ENCODE assay signal across 1 cellular context in the genomic region with DNA sequence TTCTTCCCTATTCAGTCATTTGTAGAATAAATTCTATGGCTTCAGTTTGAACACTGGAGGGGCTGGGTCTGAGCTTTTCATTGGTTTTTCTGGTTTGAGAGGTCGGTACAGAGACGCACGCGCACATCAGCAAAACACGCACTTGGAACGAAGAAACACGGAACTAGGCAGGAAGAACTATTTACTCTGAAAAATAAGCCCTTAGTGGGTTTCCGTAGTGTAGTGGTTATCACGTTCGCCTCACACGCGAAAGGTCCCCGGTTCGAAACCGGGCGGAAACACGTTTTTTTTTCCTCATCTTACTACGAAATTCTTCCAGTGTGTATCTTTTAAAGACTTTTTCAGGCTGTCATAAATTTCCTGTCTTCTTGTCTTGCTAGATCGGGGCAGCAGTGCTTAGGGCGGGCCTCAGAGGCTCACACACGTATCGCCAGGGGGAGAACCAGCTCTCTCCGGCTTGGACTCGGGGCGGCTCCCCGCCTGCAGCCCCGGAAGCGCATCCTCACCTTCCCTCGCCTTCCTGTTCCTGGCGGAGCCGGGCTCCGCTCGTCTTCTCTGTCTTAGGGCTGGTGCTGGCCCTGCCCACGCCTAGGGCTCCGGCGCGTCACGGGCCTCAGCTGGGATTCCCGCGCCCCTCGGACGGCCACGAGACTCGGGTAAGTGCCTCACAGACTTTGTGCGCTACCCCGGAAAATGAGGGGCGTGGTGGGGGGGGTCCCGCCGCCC.
A peak's percentile ranks its signal among the peaks of the same experiment; 100 is the strongest.
TF ChIP-seq lines count a peak whose summit lies in the region.

A gene (plus strand): TSS at position 521 of the 726 bp plus-strand sequence. CDS start 6,841 bp downstream, outside the sequence.

TF ChIP-seq in GM12878, 131 proteins besides CTCF, POLR2A, EP300 and RAD21 (continued from another document and continues in another):
- TF ChIP-seq, protein P1, sequence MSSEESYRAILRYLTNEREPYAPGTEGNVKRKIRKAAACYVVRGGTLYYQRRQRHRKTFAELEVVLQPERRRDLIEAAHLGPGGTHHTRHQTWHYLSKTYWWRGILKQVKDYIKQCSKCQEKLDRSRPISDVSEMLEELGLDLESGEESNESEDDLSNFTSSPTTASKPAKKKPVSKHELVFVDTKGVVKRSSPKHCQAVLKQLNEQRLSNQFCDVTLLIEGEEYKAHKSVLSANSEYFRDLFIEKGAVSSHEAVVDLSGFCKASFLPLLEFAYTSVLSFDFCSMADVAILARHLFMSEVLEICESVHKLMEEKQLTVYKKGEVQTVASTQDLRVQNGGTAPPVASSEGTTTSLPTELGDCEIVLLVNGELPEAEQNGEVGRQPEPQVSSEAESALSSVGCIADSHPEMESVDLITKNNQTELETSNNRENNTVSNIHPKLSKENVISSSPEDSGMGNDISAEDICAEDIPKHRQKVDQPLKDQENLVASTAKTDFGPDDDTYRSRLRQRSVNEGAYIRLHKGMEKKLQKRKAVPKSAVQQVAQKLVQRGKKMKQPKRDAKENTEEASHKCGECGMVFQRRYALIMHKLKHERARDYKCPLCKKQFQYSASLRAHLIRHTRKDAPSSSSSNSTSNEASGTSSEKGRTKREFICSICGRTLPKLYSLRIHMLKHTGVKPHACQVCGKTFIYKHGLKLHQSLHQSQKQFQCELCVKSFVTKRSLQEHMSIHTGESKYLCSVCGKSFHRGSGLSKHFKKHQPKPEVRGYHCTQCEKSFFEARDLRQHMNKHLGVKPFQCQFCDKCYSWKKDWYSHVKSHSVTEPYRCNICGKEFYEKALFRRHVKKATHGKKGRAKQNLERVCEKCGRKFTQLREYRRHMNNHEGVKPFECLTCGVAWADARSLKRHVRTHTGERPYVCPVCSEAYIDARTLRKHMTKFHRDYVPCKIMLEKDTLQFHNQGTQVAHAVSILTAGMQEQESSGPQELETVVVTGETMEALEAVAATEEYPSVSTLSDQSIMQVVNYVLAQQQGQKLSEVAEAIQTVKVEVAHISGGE (CRISPR knock-in tag; IDR thresholded peaks at IDR 0.05): no peak
- TF ChIP-seq PML (IDR thresholded peaks at IDR 0.05; ENCODE audit: low read length) (peak; percentile 67; the same call in 1 of the 2 replicates), SIN3A (IDR thresholded peaks at IDR 0.05; ENCODE audit: low read depth, low read length) (no peak; the same call in 1 of the 2 replicates), HDAC6 (IDR thresholded peaks at IDR 0.05; ENCODE audit: unreplicated experiment) (no peak), ZSCAN29 (IDR thresholded peaks at IDR 0.05) (peak; percentile 94), STAT3 (IDR thresholded peaks at IDR 0.05; ENCODE audit: low read depth, low read length) (peak; percentile 74; the same call in 1 of the 2 replicates), ZNF384 (IDR thresholded peaks at IDR 0.05; ENCODE audit: borderline replicate concordance, low read depth, low read length) (peak; percentile 68; the same call in 1 of the 2 replicates), SP1 (IDR thresholded peaks at IDR 0.05; ENCODE audit: low read depth, low read length) (no peak), CHD1 (IDR thresholded peaks at IDR 0.05; ENCODE audit: low read depth, low read length) (no peak), ASH2L (IDR thresholded peaks at IDR 0.05; ENCODE audit: borderline replicate concordance, low read depth) (0 out of 2 replicates have a peak, but pooled peaks have one; percentile 51), IRF4 (IDR thresholded peaks at IDR 0.05; ENCODE audit: low read depth, low read length) (no peak), SREBF2 (IDR thresholded peaks at IDR 0.05; ENCODE audit: low read length) (peak; percentile 93), CEBPB (IDR thresholded peaks at IDR 0.05; ENCODE audit: borderline replicate concordance in 1 of 2, low read depth in 2 of 2, low read length in 2 of 2) (no peak), SMAD1 (IDR thresholded peaks at IDR 0.05; ENCODE audit: low read depth, partially characterized antibody) (no peak), HCFC1 (IDR thresholded peaks at IDR 0.05; ENCODE audit: low read length) (0 out of 2 replicates have a peak, but pooled peaks have one; percentile 29), HDGF (IDR thresholded peaks at IDR 0.05) (no peak), NFIC (IDR thresholded peaks at IDR 0.05; ENCODE audit: low read depth, low read length) (peak; percentile 53; the same call in 1 of the 2 replicates), ZNF274 (IDR thresholded peaks at IDR 0.05; ENCODE audit: insufficient read depth, insufficient read length) (no peak), ZZZ3 (IDR thresholded peaks at IDR 0.05; ENCODE audit: control insufficient read depth, insufficient read length, low read depth) (no peak), CREM (IDR thresholded peaks at IDR 0.05; ENCODE audit: low read depth) (peak; percentile 59), EGR1 (IDR thresholded peaks at IDR 0.05; ENCODE audit: borderline replicate concordance in 1 of 2, low read depth in 2 of 2, low read length in 2 of 2) (peak in 1 of 2 experiments; percentile 76; a peak in 2 of 3 replicates), KDM1A (IDR thresholded peaks at IDR 0.05; ENCODE audit: borderline replicate concordance) (no peak), POU2F2 (IDR thresholded peaks at IDR 0.05; ENCODE audit: borderline replicate concordance, low read depth, low read length) (peak; percentile 21; the same call in 1 of the 3 replicates), RCOR1 (conservative IDR thresholded peaks at IDR 0.05; ENCODE audit: low read depth, low read length) (0 out of 2 replicates have a peak, but pooled peaks have one; percentile 54), POLR2AphosphoS2 (IDR thresholded peaks at IDR 0.05; ENCODE audit: low read depth, low read length) (peak; percentile 18; the same call in 1 of the 2 replicates), EZH2 (IDR thresholded peaks at IDR 0.05; ENCODE audit: borderline replicate concordance, control insufficient read depth, low read depth, low read length) (no peak), HDAC2 (IDR thresholded peaks at IDR 0.05) (no peak), SRF (IDR thresholded peaks at IDR 0.05; ENCODE audit: low read depth in 2 of 2, low read length in 2 of 2) (no peak), CBFB (IDR thresholded peaks at IDR 0.05; ENCODE audit: low read depth) (peak; percentile 73; the same call in 1 of the 2 replicates), ZNF217 (IDR thresholded peaks at IDR 0.05) (no peak), BACH1 (IDR thresholded peaks at IDR 0.05; ENCODE audit: borderline replicate concordance) (no peak)
- TF ChIP-seq, protein P2, sequence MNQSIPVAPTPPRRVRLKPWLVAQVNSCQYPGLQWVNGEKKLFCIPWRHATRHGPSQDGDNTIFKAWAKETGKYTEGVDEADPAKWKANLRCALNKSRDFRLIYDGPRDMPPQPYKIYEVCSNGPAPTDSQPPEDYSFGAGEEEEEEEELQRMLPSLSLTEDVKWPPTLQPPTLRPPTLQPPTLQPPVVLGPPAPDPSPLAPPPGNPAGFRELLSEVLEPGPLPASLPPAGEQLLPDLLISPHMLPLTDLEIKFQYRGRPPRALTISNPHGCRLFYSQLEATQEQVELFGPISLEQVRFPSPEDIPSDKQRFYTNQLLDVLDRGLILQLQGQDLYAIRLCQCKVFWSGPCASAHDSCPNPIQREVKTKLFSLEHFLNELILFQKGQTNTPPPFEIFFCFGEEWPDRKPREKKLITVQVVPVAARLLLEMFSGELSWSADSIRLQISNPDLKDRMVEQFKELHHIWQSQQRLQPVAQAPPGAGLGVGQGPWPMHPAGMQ (IDR thresholded peaks at IDR 0.05; ENCODE audit: borderline replicate concordance): no peak
- TF ChIP-seq, protein P3, sequence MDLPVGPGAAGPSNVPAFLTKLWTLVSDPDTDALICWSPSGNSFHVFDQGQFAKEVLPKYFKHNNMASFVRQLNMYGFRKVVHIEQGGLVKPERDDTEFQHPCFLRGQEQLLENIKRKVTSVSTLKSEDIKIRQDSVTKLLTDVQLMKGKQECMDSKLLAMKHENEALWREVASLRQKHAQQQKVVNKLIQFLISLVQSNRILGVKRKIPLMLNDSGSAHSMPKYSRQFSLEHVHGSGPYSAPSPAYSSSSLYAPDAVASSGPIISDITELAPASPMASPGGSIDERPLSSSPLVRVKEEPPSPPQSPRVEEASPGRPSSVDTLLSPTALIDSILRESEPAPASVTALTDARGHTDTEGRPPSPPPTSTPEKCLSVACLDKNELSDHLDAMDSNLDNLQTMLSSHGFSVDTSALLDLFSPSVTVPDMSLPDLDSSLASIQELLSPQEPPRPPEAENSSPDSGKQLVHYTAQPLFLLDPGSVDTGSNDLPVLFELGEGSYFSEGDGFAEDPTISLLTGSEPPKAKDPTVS (IDR thresholded peaks at IDR 0.05; ENCODE audit: low read depth, low read length): no peak
- TF ChIP-seq, protein P4, sequence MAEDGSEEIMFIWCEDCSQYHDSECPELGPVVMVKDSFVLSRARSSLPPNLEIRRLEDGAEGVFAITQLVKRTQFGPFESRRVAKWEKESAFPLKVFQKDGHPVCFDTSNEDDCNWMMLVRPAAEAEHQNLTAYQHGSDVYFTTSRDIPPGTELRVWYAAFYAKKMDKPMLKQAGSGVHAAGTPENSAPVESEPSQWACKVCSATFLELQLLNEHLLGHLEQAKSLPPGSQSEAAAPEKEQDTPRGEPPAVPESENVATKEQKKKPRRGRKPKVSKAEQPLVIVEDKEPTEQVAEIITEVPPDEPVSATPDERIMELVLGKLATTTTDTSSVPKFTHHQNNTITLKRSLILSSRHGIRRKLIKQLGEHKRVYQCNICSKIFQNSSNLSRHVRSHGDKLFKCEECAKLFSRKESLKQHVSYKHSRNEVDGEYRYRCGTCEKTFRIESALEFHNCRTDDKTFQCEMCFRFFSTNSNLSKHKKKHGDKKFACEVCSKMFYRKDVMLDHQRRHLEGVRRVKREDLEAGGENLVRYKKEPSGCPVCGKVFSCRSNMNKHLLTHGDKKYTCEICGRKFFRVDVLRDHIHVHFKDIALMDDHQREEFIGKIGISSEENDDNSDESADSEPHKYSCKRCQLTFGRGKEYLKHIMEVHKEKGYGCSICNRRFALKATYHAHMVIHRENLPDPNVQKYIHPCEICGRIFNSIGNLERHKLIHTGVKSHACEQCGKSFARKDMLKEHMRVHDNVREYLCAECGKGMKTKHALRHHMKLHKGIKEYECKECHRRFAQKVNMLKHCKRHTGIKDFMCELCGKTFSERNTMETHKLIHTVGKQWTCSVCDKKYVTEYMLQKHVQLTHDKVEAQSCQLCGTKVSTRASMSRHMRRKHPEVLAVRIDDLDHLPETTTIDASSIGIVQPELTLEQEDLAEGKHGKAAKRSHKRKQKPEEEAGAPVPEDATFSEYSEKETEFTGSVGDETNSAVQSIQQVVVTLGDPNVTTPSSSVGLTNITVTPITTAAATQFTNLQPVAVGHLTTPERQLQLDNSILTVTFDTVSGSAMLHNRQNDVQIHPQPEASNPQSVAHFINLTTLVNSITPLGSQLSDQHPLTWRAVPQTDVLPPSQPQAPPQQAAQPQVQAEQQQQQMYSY (CRISPR knock-in tag; IDR thresholded peaks at IDR 0.05): no peak
- TF ChIP-seq, protein P5, sequence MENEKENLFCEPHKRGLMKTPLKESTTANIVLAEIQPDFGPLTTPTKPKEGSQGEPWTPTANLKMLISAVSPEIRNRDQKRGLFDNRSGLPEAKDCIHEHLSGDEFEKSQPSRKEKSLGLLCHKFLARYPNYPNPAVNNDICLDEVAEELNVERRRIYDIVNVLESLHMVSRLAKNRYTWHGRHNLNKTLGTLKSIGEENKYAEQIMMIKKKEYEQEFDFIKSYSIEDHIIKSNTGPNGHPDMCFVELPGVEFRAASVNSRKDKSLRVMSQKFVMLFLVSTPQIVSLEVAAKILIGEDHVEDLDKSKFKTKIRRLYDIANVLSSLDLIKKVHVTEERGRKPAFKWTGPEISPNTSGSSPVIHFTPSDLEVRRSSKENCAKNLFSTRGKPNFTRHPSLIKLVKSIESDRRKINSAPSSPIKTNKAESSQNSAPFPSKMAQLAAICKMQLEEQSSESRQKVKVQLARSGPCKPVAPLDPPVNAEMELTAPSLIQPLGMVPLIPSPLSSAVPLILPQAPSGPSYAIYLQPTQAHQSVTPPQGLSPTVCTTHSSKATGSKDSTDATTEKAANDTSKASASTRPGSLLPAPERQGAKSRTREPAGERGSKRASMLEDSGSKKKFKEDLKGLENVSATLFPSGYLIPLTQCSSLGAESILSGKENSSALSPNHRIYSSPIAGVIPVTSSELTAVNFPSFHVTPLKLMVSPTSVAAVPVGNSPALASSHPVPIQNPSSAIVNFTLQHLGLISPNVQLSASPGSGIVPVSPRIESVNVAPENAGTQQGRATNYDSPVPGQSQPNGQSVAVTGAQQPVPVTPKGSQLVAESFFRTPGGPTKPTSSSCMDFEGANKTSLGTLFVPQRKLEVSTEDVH (IDR thresholded peaks at IDR 0.05; ENCODE audit: low read depth, partially characterized antibody): peak; percentile 65
- TF ChIP-seq, protein P6, sequence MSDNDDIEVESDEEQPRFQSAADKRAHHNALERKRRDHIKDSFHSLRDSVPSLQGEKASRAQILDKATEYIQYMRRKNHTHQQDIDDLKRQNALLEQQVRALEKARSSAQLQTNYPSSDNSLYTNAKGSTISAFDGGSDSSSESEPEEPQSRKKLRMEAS (IDR thresholded peaks at IDR 0.05; ENCODE audit: low read depth, low read length): peak; percentile 2; the same call in 1 of the 2 replicates
- TF ChIP-seq, protein P7, sequence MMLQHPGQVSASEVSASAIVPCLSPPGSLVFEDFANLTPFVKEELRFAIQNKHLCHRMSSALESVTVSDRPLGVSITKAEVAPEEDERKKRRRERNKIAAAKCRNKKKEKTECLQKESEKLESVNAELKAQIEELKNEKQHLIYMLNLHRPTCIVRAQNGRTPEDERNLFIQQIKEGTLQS (IDR thresholded peaks at IDR 0.05; ENCODE audit: borderline replicate concordance, extremely low read depth, low read depth, low read length): no peak
- TF ChIP-seq, protein P8, sequence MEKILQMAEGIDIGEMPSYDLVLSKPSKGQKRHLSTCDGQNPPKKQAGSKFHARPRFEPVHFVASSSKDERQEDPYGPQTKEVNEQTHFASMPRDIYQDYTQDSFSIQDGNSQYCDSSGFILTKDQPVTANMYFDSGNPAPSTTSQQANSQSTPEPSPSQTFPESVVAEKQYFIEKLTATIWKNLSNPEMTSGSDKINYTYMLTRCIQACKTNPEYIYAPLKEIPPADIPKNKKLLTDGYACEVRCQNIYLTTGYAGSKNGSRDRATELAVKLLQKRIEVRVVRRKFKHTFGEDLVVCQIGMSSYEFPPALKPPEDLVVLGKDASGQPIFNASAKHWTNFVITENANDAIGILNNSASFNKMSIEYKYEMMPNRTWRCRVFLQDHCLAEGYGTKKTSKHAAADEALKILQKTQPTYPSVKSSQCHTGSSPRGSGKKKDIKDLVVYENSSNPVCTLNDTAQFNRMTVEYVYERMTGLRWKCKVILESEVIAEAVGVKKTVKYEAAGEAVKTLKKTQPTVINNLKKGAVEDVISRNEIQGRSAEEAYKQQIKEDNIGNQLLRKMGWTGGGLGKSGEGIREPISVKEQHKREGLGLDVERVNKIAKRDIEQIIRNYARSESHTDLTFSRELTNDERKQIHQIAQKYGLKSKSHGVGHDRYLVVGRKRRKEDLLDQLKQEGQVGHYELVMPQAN (conservative IDR thresholded peaks at IDR 0.05): peak; percentile 71; the same call in 1 of the 2 replicates
- TF ChIP-seq, protein P9, sequence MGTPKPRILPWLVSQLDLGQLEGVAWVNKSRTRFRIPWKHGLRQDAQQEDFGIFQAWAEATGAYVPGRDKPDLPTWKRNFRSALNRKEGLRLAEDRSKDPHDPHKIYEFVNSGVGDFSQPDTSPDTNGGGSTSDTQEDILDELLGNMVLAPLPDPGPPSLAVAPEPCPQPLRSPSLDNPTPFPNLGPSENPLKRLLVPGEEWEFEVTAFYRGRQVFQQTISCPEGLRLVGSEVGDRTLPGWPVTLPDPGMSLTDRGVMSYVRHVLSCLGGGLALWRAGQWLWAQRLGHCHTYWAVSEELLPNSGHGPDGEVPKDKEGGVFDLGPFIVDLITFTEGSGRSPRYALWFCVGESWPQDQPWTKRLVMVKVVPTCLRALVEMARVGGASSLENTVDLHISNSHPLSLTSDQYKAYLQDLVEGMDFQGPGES (IDR thresholded peaks at IDR 0.05): no peak
